ENCODE assay signal across 2 cellular contexts in genomic region chr7:4951903-4952636, GRCh38.
TF ChIP-seq lines count a peak whose summit lies in the region.

No MANE protein-coding gene starts in this region.

TF ChIP-seq in SK-N-SH, 30 proteins besides CTCF, POLR2A, EP300 and RAD21:
- TF ChIP-seq, protein P1, sequence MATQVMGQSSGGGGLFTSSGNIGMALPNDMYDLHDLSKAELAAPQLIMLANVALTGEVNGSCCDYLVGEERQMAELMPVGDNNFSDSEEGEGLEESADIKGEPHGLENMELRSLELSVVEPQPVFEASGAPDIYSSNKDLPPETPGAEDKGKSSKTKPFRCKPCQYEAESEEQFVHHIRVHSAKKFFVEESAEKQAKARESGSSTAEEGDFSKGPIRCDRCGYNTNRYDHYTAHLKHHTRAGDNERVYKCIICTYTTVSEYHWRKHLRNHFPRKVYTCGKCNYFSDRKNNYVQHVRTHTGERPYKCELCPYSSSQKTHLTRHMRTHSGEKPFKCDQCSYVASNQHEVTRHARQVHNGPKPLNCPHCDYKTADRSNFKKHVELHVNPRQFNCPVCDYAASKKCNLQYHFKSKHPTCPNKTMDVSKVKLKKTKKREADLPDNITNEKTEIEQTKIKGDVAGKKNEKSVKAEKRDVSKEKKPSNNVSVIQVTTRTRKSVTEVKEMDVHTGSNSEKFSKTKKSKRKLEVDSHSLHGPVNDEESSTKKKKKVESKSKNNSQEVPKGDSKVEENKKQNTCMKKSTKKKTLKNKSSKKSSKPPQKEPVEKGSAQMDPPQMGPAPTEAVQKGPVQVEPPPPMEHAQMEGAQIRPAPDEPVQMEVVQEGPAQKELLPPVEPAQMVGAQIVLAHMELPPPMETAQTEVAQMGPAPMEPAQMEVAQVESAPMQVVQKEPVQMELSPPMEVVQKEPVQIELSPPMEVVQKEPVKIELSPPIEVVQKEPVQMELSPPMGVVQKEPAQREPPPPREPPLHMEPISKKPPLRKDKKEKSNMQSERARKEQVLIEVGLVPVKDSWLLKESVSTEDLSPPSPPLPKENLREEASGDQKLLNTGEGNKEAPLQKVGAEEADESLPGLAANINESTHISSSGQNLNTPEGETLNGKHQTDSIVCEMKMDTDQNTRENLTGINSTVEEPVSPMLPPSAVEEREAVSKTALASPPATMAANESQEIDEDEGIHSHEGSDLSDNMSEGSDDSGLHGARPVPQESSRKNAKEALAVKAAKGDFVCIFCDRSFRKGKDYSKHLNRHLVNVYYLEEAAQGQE (IDR thresholded peaks at IDR 0.05; ENCODE audit: low read depth, low read length) = peak; percentile 91
- TF ChIP-seq TAF1 (IDR thresholded peaks at IDR 0.05; ENCODE audit: borderline replicate concordance, low read depth, low read length) (no peak), TCF12 (IDR thresholded peaks at IDR 0.05) (no peak), RCOR1 (IDR thresholded peaks at IDR 0.05; ENCODE audit: low read length) (no peak)

TF ChIP-seq in HepG2, 621 proteins besides CTCF, POLR2A, EP300 and RAD21 (continued from another document):
- TF ChIP-seq AHDC1 (CRISPR knock-in tag; IDR thresholded peaks at IDR 0.05; ENCODE audit: borderline replicate concordance) = no peak
- no peak for TF ChIP-seq CC2D1A (CRISPR knock-in tag; IDR thresholded peaks at IDR 0.05)
- TF ChIP-seq, protein P1 (IDR thresholded peaks at IDR 0.05; ENCODE audit: borderline replicate concordance in 1 of 2, low read depth in 1 of 2, low read length in 2 of 2) = peak; percentile 62 to 93
- no peak for TF ChIP-seq TRAFD1 (CRISPR knock-in tag; IDR thresholded peaks at IDR 0.05; ENCODE audit: borderline replicate concordance)
- TF ChIP-seq ZNF850 (CRISPR knock-in tag; conservative IDR thresholded peaks at IDR 0.05) = no peak
- TF ChIP-seq TOE1 (CRISPR knock-in tag; IDR thresholded peaks at IDR 0.05) = no peak
- 0 out of 2 replicates have a peak, but pooled peaks have one; percentile 21 for TF ChIP-seq EHMT2 (IDR thresholded peaks at IDR 0.05; ENCODE audit: borderline replicate concordance, low read depth, low read length)
- no peak for TF ChIP-seq ZNF121 (CRISPR knock-in tag; IDR thresholded peaks at IDR 0.05)
- TF ChIP-seq, protein P2, sequence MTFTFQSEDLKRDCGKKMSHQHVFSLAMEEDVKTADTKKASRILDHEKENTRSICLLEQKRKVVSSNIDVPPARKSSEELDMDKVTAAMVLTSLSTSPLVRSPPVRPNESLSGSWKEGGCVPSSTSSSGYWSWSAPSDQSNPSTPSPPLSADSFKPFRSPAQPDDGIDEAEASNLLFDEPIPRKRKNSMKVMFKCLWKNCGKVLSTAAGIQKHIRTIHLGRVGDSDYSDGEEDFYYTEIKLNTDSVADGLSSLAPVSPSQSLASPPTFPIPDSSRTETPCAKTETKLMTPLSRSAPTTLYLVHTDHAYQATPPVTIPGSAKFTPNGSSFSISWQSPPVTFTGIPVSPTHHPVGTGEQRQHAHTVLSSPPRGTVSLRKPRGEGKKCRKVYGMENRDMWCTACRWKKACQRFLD (CRISPR knock-in tag; IDR thresholded peaks at IDR 0.05; ENCODE audit: borderline replicate concordance) = no peak
- TF ChIP-seq MIER2 (CRISPR knock-in tag; IDR thresholded peaks at IDR 0.05) = peak; percentile 94
- TF ChIP-seq, protein P3, sequence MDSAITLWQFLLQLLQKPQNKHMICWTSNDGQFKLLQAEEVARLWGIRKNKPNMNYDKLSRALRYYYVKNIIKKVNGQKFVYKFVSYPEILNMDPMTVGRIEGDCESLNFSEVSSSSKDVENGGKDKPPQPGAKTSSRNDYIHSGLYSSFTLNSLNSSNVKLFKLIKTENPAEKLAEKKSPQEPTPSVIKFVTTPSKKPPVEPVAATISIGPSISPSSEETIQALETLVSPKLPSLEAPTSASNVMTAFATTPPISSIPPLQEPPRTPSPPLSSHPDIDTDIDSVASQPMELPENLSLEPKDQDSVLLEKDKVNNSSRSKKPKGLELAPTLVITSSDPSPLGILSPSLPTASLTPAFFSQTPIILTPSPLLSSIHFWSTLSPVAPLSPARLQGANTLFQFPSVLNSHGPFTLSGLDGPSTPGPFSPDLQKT (CRISPR knock-in tag; IDR thresholded peaks at IDR 0.05; ENCODE audit: borderline replicate concordance) = no peak
- TF ChIP-seq GPBP1L1 (CRISPR knock-in tag; IDR thresholded peaks at IDR 0.05) = no peak
- no peak for TF ChIP-seq ZXDC (CRISPR knock-in tag; IDR thresholded peaks at IDR 0.05)
- TF ChIP-seq ZMAT5 (CRISPR knock-in tag; IDR thresholded peaks at IDR 0.05; ENCODE audit: borderline replicate concordance, low read depth) = no peak
- TF ChIP-seq ZNF276 (CRISPR knock-in tag; IDR thresholded peaks at IDR 0.05; ENCODE audit: low read depth) = no peak
- TF ChIP-seq WIZ (CRISPR knock-in tag; IDR thresholded peaks at IDR 0.05) = peak; percentile 75; the same call in 1 of the 2 replicates
